ENCODE assay signal across 21 cellular contexts in the genomic region with DNA sequence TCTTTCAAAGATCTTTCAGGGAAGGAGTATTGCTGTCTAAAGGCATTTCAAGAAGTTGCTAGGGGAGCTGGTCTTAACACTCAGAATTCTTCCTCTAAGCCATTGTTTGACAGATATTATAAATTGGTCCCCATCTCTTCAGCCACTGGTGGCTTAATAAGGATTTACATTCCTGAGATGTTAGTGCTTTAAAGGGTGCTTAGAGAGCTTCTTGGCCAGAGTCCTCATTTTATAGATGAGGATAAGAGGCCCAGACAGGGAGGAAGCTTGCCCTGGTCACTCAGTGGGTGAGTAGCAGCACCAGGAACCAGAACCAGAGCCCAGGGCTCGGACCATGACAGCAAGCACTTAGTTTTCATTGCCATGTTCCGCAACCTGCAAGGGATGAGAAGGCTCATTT. TPM values are rescaled to one million over a fixed set of nuclear protein-coding genes. Genes with fewer than 3 reads are reported as not detected.
DNase-seq lines count a peak whose midpoint lies in the region; TF ChIP-seq lines count a peak whose summit lies in the region.
"Had no signal": no experiment of that assay in that cellular context is flagged by ENCODE, and none has a peak within 500 bp of the region (broad histone marks: within the 10 kb centered on the region; RNA-seq: fewer than 3 reads in every experiment).

No MANE protein-coding gene starts in this region.

- TF ChIP-seq CTCF in AG10803 (conservative IDR thresholded peaks at IDR 0.05; ENCODE audit: low read length) (no peak), fibroblast of the aortic adventitia (IDR thresholded peaks at IDR 0.05; ENCODE audit: insufficient read depth, low read length) (no peak), sigmoid colon (IDR thresholded peaks at IDR 0.05) (no peak), testis (IDR thresholded peaks at IDR 0.05) (no peak)

- no peaks in the 10 kb centered on the region for H3K27me3 ChIP-seq in sigmoid colon
- no peaks in the 10 kb centered on the region for H3K27me3 ChIP-seq in testis
- H3K27me3 ChIP-seq: ovary, vagina had no signal

- H3K9me3 ChIP-seq in sigmoid colon (no peaks in the 10 kb centered on the region), testis (no peaks in the 10 kb centered on the region)
- H3K9me3 ChIP-seq: ovary, vagina had no signal

- DNase-seq in AG10803 (ENCODE audit: low read depth) (peak; percentile 69), NCI-H82 treated with DMSO at 0.1 percent for 48 hours (lab: John Stamatoyannopoulos, UW; ENCODE audit: unreplicated experiment) (peak; percentile 46), fibroblast of the aortic adventitia (ENCODE audit: low read depth) (peak; percentile 49), sigmoid colon (no peak), testis (no peak), mucosa of gallbladder (ENCODE audit: low spot score) (no peak), T-helper 1 cell (no peak), NCI-H69 (lab: John Stamatoyannopoulos, UW) (no peak)
- DNase-seq: ACHN; activated CD4-positive, alpha-beta T cell treated with anti-CD3 and anti-CD28 coated beads, Interleukin-2, amount 50 U/mL, for 1 hour; activated CD8-positive, alpha-beta memory T cell treated with anti-CD3 and anti-CD28 coated beads, Interleukin-2, amount 50 U/mL, for 48 hours; activated gamma-delta T cell; amniotic stem cell; DND-41; Kasumi-1; naive B cell; NCI-H1105; NCI-H510A; ovary; stimulated activated naive CD8-positive, alpha-beta T cell treated with anti-CD3 and anti-CD28 coated beads, Interleukin-15, Interleukin-2, amounts not matched to agents 100 U/mL and 50 U/mL, for 24 hours had no signal

- TF ChIP-seq POLR2A in sigmoid colon (IDR thresholded peaks at IDR 0.05) (no peak), testis (IDR thresholded peaks at IDR 0.05) (no peak)

- H3K4me1 ChIP-seq in sigmoid colon (peaks cover 0 to 48% (median 33%) of the 10 kb centered on the region in 4 donors), testis (peaks cover 16% of the 10 kb centered on the region)

- intact Hi-C loops in sigmoid colon (cut with DNase I): no loop called here
- intact Hi-C loops in testis (cut with DNase I; ENCODE audit: low total_unique reads): no loop called here

- H3K36me3 ChIP-seq in sigmoid colon: no peaks in the 10 kb centered on the region
- no peaks in the 10 kb centered on the region for H3K36me3 ChIP-seq in testis (ENCODE audit: low read depth, missing control alignments)
- H3K36me3 ChIP-seq: ovary, vagina had no signal

- no peak for TF ChIP-seq EP300 in sigmoid colon (IDR thresholded peaks at IDR 0.05)

- no peak overlapping the region for H3K4me3 ChIP-seq in AG10803 (ENCODE audit: low read length)
- H3K4me3 ChIP-seq in fibroblast of the aortic adventitia (ENCODE audit: low read depth, low read length): no peak overlapping the region
- no peak overlapping the region for H3K4me3 ChIP-seq in sigmoid colon
- no peak overlapping the region for H3K4me3 ChIP-seq in testis
- H3K4me3 ChIP-seq: ovary, vagina had no signal

- 85 to 92% methylated on average over 2 of the region's 2 CpGs for WGBS in sigmoid colon, 2 donors
- 100% methylated on average over 2 of the region's 2 CpGs for WGBS in testis, 2 donors

- peak overlapping the region; percentile 32 to 74 (median 61) for H3K27ac ChIP-seq in sigmoid colon
- H3K27ac ChIP-seq in testis: no peak overlapping the region
- H3K27ac ChIP-seq: ovary, vagina had no signal

RNA-seq across cellular contexts. Expression of a gene that starts 53.2 kb away (rescaled TPM):
- 12.0 and 46.5 TPM in 2 replicates for total RNA-seq in fibroblast of the aortic adventitia (ENCODE audit: low replicate concordance)
- 10 to 100 TPM; 24.3 to 41.7 (median 37.2) TPM for total RNA-seq in sigmoid colon
- polyA plus RNA-seq in sigmoid colon: 10 to 100 TPM in 1 of 3 donors, 1 to 10 TPM in 2; 6.0 to 21.2 (median 7.2) TPM
- total RNA-seq in testis: 10 to 100 TPM; 17.2 to 19.3 TPM
- polyA plus RNA-seq in testis (ENCODE audit: insufficient read depth, low read depth, low replicate concordance): 15.7 TPM
- total RNA-seq in mucosa of gallbladder: 50.8 TPM

Comparison
In these comparisons a context has a peak if more than half of its experiments do, and no peak if none do; other contexts are left out.
1. DNase-seq: peak in AG10803 (single experiment), NCI-H82 treated with DMSO at 0.1 percent for 48 hours (single experiment) and fibroblast of the aortic adventitia (single experiment); none in sigmoid colon (single experiment), testis (single experiment), mucosa of gallbladder (single experiment), T-helper 1 cell (0 of 5) and NCI-H69 (single experiment).
2. H3K27ac ChIP-seq: peak in sigmoid colon (4 of 4); none in testis (0 of 2).